ENCODE assay signal across 29 cellular contexts in genomic region chr5:31049933-31050704, GRCh38.
DNase-seq lines count a peak whose midpoint lies in the region; TF ChIP-seq lines count a peak whose summit lies in the region.
"Had no signal": no experiment of that assay in that cellular context is flagged by ENCODE, and none has a peak within 500 bp of the region (broad histone marks: within the 10 kb centered on the region; RNA-seq: fewer than 3 reads in every experiment).

No MANE protein-coding gene starts in this region.

- H3K9me3 ChIP-seq in AG04450 (ENCODE audit: control insufficient read depth, insufficient read depth, low read length) (no peaks in the 10 kb centered on the region), HUES64 (ENCODE audit: insufficient read depth, low read depth, low read length) (peaks cover 3% of the 10 kb centered on the region; the same call in 1 of the 2 replicates)
- H3K9me3 ChIP-seq: BLaER1 treated with 17β-estradiol and CSF1 and Interleukin-3, amounts not matched to agents 10 nM and 100 nM; Caco-2; ovary; right atrium auricular region; SJSA1; upper lobe of left lung had no signal

- CTCF ChIA-PET in AG04450 (lab: Charles Lee), result no interaction called here
- CTCF ChIA-PET in RWPE1 (lab: Yijun Ruan, JAX), result no interaction called here
- CTCF ChIA-PET in HEK293T (lab: Yijun Ruan, JAX), result interaction anchor here (1.1 kb wide), 1 partner anchor 220 kb away, joined by 4 read pairs; no protein-coding TSS in a partner anchor

- in situ Hi-C loops in astrocyte of the spinal cord (cut with HindIII; ENCODE audit: low sequenced_read_pairs), result no loop called here

- TF ChIP-seq CTCF in AG04450 (IDR thresholded peaks at IDR 0.05; ENCODE audit: low read depth, low read length), result no peak
- TF ChIP-seq CTCF in astrocyte of the spinal cord (IDR thresholded peaks at IDR 0.05; ENCODE audit: low read depth, low read length), result no peak
- TF ChIP-seq CTCF in RWPE1 (conservative IDR thresholded peaks at IDR 0.05; ENCODE audit: low read depth), result no peak

- H3K27me3 ChIP-seq in AG04450 (ENCODE audit: control insufficient read depth, insufficient read depth, low read length), result no peaks in the 10 kb centered on the region
- no peaks in the 10 kb centered on the region for H3K27me3 ChIP-seq in HUES64 (ENCODE audit: insufficient read depth, low read length)
- H3K27me3 ChIP-seq: BLaER1 treated with 17β-estradiol and CSF1 and Interleukin-3, amounts not matched to agents 10 nM and 100 nM; ovary; right atrium auricular region; SJSA1; upper lobe of left lung had no signal

- H3K36me3 ChIP-seq in HUES64 (ENCODE audit: insufficient read depth, low read length), result no peaks in the 10 kb centered on the region
- H3K36me3 ChIP-seq: BLaER1 treated with 17β-estradiol and CSF1 and Interleukin-3, amounts not matched to agents 10 nM and 100 nM; ovary; right atrium auricular region; SJSA1; upper lobe of left lung had no signal

- DNase-seq in AG04450 (ENCODE audit: low read depth, low spot score), result peak; percentile 13
- DNase-seq in astrocyte of the spinal cord (ENCODE audit: low read depth, low spot score), result peak; percentile 18
- peak; percentile 39 for DNase-seq in iris pigment epithelial cell (ENCODE audit: low read depth)
- DNase-seq in RWPE1 (ENCODE audit: low spot score), result no peak
- DNase-seq in occipital lobe (lab: John Stamatoyannopoulos, UW), result no peak
- DNase-seq in HEK293T (ENCODE audit: extremely low spot score), result no peak
- no peak for DNase-seq in activated CD4-positive, CD25-positive, alpha-beta regulatory T cell (lab: John Stamatoyannopoulos, UW)
- DNase-seq: activated CD4-positive, alpha-beta T cell treated with anti-CD3 and anti-CD28 coated beads for 4 hours; activated CD8-positive, alpha-beta memory T cell treated with anti-CD3 and anti-CD28 coated beads for 24 hours; activated naive CD4-positive, alpha-beta T cell; activated T-cell treated with anti-CD3 and anti-CD28 coated beads, Interleukin-2, amount 50 U/mL, for 1 hour; amniotic stem cell; Caco-2; caudate nucleus; HCEC 1CT; left cardiac atrium; naive B cell; NCI-H1048; NCI-H510A; NK-92 treated with Interleukin-12 subunit alpha and Interleukin-12 subunit beta, amount 100 ng/mL, for 24 hours; ovary; substantia nigra; T-helper 1 cell; upper lobe of left lung had no signal

- H3K27ac ChIP-seq in AG04450 (ENCODE audit: low read depth, low read length) (no peak overlapping the region), HUES64 (ENCODE audit: low read depth, low read length) (peak overlapping the region; percentile 31), RWPE1 (no peak overlapping the region)
- H3K27ac ChIP-seq: BLaER1 treated with 17β-estradiol and CSF1 and Interleukin-3, amounts not matched to agents 10 nM and 100 nM; HL-60; ovary; right atrium auricular region; SJSA1; upper lobe of left lung had no signal

- no peak overlapping the region for H3K4me3 ChIP-seq in AG04450 (ENCODE audit: low read depth, low read length)
- no peak overlapping the region for H3K4me3 ChIP-seq in HUES64 (ENCODE audit: low read length)
- no peak overlapping the region for H3K4me3 ChIP-seq in astrocyte of the spinal cord (ENCODE audit: low read depth, low read length)
- H3K4me3 ChIP-seq: BLaER1 treated with 17β-estradiol and CSF1 and Interleukin-3, amounts not matched to agents 10 nM and 100 nM; ovary; right atrium auricular region; SJSA1; upper lobe of left lung had no signal

- 48% methylated on average over 2 of the region's 2 CpGs for WGBS in HUES64

- POLR2A ChIA-PET in AG04450 (lab: Yijun Ruan, JAX), result no interaction called here
- POLR2A ChIA-PET in RWPE1 (lab: Yijun Ruan, JAX; ENCODE audit: low non-redundant PET), result no interaction called here
- POLR2A ChIA-PET in HEK293T (lab: Yijun Ruan, JAX), result no interaction called here

- no peak overlapping the region for H3K9ac ChIP-seq in HUES64 (ENCODE audit: low read depth, low read length)
- H3K9ac ChIP-seq: BLaER1 treated with 17β-estradiol and CSF1 and Interleukin-3, amounts not matched to agents 10 nM and 100 nM had no signal

- H3K4me1 ChIP-seq in HUES64 (ENCODE audit: insufficient read depth, low read length), result peaks cover 50% of the 10 kb centered on the region
- H3K4me1 ChIP-seq: BLaER1 treated with 17β-estradiol and CSF1 and Interleukin-3, amounts not matched to agents 10 nM and 100 nM; right atrium auricular region; SJSA1; upper lobe of left lung had no signal

TF ChIP-seq in HEK293T, 16 proteins besides CTCF, POLR2A, EP300 and RAD21:
- TF ChIP-seq ARNT (IDR thresholded peaks at IDR 0.05) (no peak), FOXA1 (IDR thresholded peaks at IDR 0.05) (no peak), PKNOX1 (IDR thresholded peaks at IDR 0.05) (no peak), ELF4 (IDR thresholded peaks at IDR 0.05) (no peak), NFRKB (IDR thresholded peaks at IDR 0.05) (no peak), TARDBP (IDR thresholded peaks at IDR 0.05) (no peak), BHLHE40 (IDR thresholded peaks at IDR 0.05; ENCODE audit: borderline replicate concordance) (no peak), FOXK2 (IDR thresholded peaks at IDR 0.05) (no peak), HDGF (IDR thresholded peaks at IDR 0.05; ENCODE audit: borderline replicate concordance) (no peak), SP1 (IDR thresholded peaks at IDR 0.05) (no peak), SUZ12 (IDR thresholded peaks at IDR 0.05) (no peak), L3MBTL2 (conservative IDR thresholded peaks at IDR 0.05) (no peak), FOXM1 (IDR thresholded peaks at IDR 0.05; ENCODE audit: borderline replicate concordance) (no peak), CTBP1 (IDR thresholded peaks at IDR 0.05; ENCODE audit: borderline replicate concordance) (no peak), ZNF384 (IDR thresholded peaks at IDR 0.05) (no peak), LEF1 (IDR thresholded peaks at IDR 0.05; ENCODE audit: borderline replicate concordance) (no peak)

Comparison
In these comparisons a context has a peak if more than half of its experiments do, and no peak if none do; other contexts are left out.
1. DNase-seq: peak in AG04450 (single experiment), astrocyte of the spinal cord (single experiment) and iris pigment epithelial cell (single experiment); none in RWPE1 (single experiment), occipital lobe (single experiment), HEK293T (single experiment) and activated CD4-positive, CD25-positive, alpha-beta regulatory T cell (0 of 4).